Comparison of ENCODE assay signal across 1 cellular context in the genomic region with DNA sequence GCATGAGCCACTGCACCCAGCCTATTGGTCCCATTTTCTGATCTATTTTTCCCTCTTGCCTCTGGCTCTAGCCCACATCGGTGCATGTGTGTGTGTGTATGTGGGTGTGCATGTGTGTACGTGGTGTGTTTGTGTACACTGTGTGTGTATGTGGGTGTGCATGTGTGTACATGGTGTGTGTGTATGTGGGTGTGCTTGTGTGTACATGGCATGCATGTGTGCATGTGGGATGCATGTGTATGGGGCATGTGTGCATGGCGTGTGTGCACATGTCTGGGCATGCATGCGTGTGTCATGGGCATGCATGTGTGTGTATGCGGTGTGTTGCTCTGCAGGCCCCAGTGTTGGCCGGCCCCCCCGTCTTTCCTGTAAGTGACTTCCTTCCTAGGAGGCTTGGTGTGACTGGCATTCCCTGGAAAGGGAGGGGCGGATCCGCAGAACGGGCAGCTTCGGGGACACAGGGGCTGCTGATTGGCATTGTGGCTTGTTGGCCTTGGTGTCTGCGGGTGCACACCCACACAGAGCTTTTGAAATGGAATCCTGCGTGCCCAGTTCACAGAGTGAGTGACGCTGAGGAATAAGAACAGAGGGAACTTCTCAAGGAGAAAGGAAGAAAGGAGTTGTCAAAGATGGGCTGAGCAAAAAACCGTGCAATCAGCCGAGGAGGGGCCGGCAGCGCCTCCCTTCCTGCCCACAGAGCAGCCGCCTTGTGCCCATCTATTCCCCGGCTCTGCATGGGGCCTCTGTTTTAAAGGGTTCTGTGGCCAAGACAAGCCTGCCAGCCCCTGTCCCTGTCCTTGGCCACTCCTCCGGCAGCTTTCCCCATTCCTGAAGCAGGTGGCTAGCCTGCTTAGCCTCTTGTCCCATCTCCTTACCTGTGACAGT.
TF ChIP-seq lines count a peak whose summit lies in the region.

No MANE protein-coding gene starts in this region.

TF ChIP-seq in WTC11, 78 proteins besides CTCF, POLR2A, EP300 and RAD21 (continued from another document):
- TF ChIP-seq, protein P1, sequence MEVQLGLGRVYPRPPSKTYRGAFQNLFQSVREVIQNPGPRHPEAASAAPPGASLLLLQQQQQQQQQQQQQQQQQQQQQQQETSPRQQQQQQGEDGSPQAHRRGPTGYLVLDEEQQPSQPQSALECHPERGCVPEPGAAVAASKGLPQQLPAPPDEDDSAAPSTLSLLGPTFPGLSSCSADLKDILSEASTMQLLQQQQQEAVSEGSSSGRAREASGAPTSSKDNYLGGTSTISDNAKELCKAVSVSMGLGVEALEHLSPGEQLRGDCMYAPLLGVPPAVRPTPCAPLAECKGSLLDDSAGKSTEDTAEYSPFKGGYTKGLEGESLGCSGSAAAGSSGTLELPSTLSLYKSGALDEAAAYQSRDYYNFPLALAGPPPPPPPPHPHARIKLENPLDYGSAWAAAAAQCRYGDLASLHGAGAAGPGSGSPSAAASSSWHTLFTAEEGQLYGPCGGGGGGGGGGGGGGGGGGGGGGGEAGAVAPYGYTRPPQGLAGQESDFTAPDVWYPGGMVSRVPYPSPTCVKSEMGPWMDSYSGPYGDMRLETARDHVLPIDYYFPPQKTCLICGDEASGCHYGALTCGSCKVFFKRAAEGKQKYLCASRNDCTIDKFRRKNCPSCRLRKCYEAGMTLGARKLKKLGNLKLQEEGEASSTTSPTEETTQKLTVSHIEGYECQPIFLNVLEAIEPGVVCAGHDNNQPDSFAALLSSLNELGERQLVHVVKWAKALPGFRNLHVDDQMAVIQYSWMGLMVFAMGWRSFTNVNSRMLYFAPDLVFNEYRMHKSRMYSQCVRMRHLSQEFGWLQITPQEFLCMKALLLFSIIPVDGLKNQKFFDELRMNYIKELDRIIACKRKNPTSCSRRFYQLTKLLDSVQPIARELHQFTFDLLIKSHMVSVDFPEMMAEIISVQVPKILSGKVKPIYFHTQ (CRISPR knock-in tag; IDR thresholded peaks at IDR 0.05), result no peak
- no peak for TF ChIP-seq ESRRA (CRISPR knock-in tag; IDR thresholded peaks at IDR 0.05; ENCODE audit: borderline replicate concordance)
- TF ChIP-seq SMAD3 (CRISPR knock-in tag; IDR thresholded peaks at IDR 0.05; ENCODE audit: borderline replicate concordance), result no peak
- TF ChIP-seq, protein P2, sequence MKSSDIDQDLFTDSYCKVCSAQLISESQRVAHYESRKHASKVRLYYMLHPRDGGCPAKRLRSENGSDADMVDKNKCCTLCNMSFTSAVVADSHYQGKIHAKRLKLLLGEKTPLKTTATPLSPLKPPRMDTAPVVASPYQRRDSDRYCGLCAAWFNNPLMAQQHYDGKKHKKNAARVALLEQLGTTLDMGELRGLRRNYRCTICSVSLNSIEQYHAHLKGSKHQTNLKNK (CRISPR knock-in tag; IDR thresholded peaks at IDR 0.05), result no peak
- TF ChIP-seq IRF2 (CRISPR knock-in tag; IDR thresholded peaks at IDR 0.05; ENCODE audit: borderline replicate concordance, low read depth), result no peak
- TF ChIP-seq SP1 (CRISPR knock-in tag; conservative IDR thresholded peaks at IDR 0.05), result no peak
- TF ChIP-seq, protein P3, sequence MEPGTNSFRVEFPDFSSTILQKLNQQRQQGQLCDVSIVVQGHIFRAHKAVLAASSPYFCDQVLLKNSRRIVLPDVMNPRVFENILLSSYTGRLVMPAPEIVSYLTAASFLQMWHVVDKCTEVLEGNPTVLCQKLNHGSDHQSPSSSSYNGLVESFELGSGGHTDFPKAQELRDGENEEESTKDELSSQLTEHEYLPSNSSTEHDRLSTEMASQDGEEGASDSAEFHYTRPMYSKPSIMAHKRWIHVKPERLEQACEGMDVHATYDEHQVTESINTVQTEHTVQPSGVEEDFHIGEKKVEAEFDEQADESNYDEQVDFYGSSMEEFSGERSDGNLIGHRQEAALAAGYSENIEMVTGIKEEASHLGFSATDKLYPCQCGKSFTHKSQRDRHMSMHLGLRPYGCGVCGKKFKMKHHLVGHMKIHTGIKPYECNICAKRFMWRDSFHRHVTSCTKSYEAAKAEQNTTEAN (CRISPR knock-in tag; IDR thresholded peaks at IDR 0.05), result no peak
- TF ChIP-seq, protein P4, sequence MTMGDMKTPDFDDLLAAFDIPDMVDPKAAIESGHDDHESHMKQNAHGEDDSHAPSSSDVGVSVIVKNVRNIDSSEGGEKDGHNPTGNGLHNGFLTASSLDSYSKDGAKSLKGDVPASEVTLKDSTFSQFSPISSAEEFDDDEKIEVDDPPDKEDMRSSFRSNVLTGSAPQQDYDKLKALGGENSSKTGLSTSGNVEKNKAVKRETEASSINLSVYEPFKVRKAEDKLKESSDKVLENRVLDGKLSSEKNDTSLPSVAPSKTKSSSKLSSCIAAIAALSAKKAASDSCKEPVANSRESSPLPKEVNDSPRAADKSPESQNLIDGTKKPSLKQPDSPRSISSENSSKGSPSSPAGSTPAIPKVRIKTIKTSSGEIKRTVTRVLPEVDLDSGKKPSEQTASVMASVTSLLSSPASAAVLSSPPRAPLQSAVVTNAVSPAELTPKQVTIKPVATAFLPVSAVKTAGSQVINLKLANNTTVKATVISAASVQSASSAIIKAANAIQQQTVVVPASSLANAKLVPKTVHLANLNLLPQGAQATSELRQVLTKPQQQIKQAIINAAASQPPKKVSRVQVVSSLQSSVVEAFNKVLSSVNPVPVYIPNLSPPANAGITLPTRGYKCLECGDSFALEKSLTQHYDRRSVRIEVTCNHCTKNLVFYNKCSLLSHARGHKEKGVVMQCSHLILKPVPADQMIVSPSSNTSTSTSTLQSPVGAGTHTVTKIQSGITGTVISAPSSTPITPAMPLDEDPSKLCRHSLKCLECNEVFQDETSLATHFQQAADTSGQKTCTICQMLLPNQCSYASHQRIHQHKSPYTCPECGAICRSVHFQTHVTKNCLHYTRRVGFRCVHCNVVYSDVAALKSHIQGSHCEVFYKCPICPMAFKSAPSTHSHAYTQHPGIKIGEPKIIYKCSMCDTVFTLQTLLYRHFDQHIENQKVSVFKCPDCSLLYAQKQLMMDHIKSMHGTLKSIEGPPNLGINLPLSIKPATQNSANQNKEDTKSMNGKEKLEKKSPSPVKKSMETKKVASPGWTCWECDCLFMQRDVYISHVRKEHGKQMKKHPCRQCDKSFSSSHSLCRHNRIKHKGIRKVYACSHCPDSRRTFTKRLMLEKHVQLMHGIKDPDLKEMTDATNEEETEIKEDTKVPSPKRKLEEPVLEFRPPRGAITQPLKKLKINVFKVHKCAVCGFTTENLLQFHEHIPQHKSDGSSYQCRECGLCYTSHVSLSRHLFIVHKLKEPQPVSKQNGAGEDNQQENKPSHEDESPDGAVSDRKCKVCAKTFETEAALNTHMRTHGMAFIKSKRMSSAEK (CRISPR knock-in tag; IDR thresholded peaks at IDR 0.05; ENCODE audit: borderline replicate concordance), result no peak
- no peak for TF ChIP-seq NR3C1 (CRISPR knock-in tag; conservative IDR thresholded peaks at IDR 0.05; ENCODE audit: low read depth)
- TF ChIP-seq SMAD4 (CRISPR knock-in tag; IDR thresholded peaks at IDR 0.05), result no peak
- TF ChIP-seq, protein P5, sequence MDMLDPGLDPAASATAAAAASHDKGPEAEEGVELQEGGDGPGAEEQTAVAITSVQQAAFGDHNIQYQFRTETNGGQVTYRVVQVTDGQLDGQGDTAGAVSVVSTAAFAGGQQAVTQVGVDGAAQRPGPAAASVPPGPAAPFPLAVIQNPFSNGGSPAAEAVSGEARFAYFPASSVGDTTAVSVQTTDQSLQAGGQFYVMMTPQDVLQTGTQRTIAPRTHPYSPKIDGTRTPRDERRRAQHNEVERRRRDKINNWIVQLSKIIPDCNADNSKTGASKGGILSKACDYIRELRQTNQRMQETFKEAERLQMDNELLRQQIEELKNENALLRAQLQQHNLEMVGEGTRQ (CRISPR knock-in tag; IDR thresholded peaks at IDR 0.05), result no peak
